8 cellular contexts compared by ENCODE assay signal in the genomic region with DNA sequence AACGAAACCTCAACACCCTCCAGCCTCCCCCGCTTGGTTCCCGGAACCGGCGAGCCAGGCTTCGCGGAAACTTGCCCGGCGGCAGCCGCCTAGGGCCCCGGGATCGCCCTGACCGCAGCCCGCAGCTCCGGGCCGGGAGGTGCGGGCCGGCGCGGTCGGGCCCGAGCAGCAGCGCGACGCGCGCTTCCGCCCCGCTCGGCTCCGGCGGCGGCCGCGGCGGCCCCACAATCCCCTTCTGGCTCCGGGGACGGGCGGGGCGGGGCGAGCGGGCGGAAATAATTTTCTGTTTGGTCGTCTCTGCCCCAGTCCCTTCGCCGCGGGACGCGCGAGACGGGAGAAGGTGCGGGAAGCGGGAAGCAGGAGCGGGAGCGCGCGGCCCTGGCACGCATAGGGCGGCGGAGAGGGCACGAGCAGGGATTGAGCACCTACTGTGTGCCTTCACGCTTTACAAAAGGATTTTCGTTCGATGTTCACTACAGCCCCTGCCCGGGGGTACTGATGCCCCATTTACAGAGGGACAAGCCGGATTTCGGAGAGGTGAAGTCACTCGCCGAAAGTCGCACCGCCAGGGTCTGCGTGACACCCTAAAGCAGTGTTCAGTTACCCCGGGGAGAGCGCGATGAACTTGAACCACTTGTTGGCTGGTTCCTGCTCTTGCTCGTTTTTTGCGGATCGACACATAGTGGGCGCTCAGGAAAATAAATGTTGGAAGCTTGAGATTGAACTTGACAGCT. TPM values are rescaled to one million over a fixed set of nuclear protein-coding genes. Genes with fewer than 3 reads are reported as not detected.
DNase-seq lines count a peak whose midpoint lies in the region; ATAC-seq and TF ChIP-seq lines count a peak whose summit lies in the region.

No MANE protein-coding gene starts in this region.

- H3K9me3 ChIP-seq in HUES6 (ENCODE audit: control insufficient read depth, insufficient read depth, low read depth, low read length) (no peaks in the 10 kb centered on the region), esophagus muscularis mucosa (no peaks in the 10 kb centered on the region), muscle layer of duodenum (ENCODE audit: control insufficient read depth in 1 of 2, low read length in 2 of 2) (no peaks in the 10 kb centered on the region)

- peaks cover 0 to 3% of the 10 kb centered on the region in 2 donors for H3K9me3 Mint-ChIP-seq in activated T-cell treated with anti-CD3 and anti-CD28 coated beads, Interleukin-2, amount 50 U/mL, for 72 hours

- H3K36me3 ChIP-seq in HUES6 (ENCODE audit: control insufficient read depth, insufficient read depth, low read length) (no peaks in the 10 kb centered on the region), esophagus muscularis mucosa (peaks cover 0 to 4% (median 2%) of the 10 kb centered on the region in 4 donors), muscle layer of duodenum (ENCODE audit: control insufficient read depth in 1 of 2, insufficient read depth in 2 of 2, low read length in 2 of 2) (peaks cover 0 to 1% of the 10 kb centered on the region in 2 donors)

- no peaks in the 10 kb centered on the region for H3K27me3 Mint-ChIP-seq in activated T-cell treated with anti-CD3 and anti-CD28 coated beads, Interleukin-2, amount 50 U/mL, for 72 hours (ENCODE audit: low read depth)

- peak overlapping the region; percentile 99 for H3K27ac Mint-ChIP-seq in activated T-cell treated with anti-CD3 and anti-CD28 coated beads, Interleukin-2, amount 50 U/mL, for 72 hours

- H3K4me1 Mint-ChIP-seq in activated T-cell treated with anti-CD3 and anti-CD28 coated beads, Interleukin-2, amount 50 U/mL, for 72 hours (ENCODE audit: low read depth) = peaks cover 48% of the 10 kb centered on the region

- peak; percentile 15 for ATAC-seq in GM18868 (IDR thresholded peaks at IDR 0.05; ENCODE audit: unreplicated experiment)
- peak; percentile 34 to 45 for ATAC-seq in activated T-cell treated with anti-CD3 and anti-CD28 coated beads, Interleukin-2, amount 50 U/mL, for 72 hours (replicated peaks in 1 of 2)

- intact Hi-C loops in esophagus muscularis mucosa (cut with DNase I) = loop anchor here (5.0 kb wide), 1 partner anchor 45 kb away; a partner anchor contains a TSS

- 20% methylated on average over 1 of the region's 79 CpGs for WGBS in esophagus muscularis mucosa

- DNase-seq in AG04449 (ENCODE audit: low read depth, low spot score) = no peak
- DNase-seq in OCI-M1 (lab: John Stamatoyannopoulos, UW) = peak; percentile 93
- peak; percentile 86 to 87 for DNase-seq in activated T-cell treated with anti-CD3 and anti-CD28 coated beads, Interleukin-2, amount 50 U/mL, for 72 hours
- peak; percentile 97 for DNase-seq in esophagus muscularis mucosa (ENCODE audit: extremely low spot score)
- DNase-seq in stimulated activated CD8-positive, alpha-beta memory T cell treated with anti-CD3 and anti-CD28 coated beads, Interleukin-4, amount 100 ng/mL, for 48 hours = peak; percentile 86

- H3K27ac ChIP-seq in HUES6 (ENCODE audit: low read depth, low read length) (no peak overlapping the region), esophagus muscularis mucosa (replicated peaks in 1 of 4) (peak overlapping the region; percentile 94 to 98 (median 96)), muscle layer of duodenum (ENCODE audit: low read length) (peak overlapping the region; percentile 91)

- TF ChIP-seq CTCF in AG04449 (IDR thresholded peaks at IDR 0.05; ENCODE audit: insufficient read depth, low read length, missing control alignments) = no peak
- TF ChIP-seq CTCF in esophagus muscularis mucosa (IDR thresholded peaks at IDR 0.05) = peak in 1 of 3 experiments; percentile 21

- no peak for TF ChIP-seq EP300 in esophagus muscularis mucosa (IDR thresholded peaks at IDR 0.05)

- peaks cover 12 to 14% of the 10 kb centered on the region in 2 donors for H3K36me3 Mint-ChIP-seq in activated T-cell treated with anti-CD3 and anti-CD28 coated beads, Interleukin-2, amount 50 U/mL, for 72 hours (ENCODE audit: insufficient read depth in 2 of 2)

- H3K9ac ChIP-seq in HUES6 (ENCODE audit: low read length) = peak overlapping the region; percentile 76

- H3K4me3 Mint-ChIP-seq in activated T-cell treated with anti-CD3 and anti-CD28 coated beads, Interleukin-2, amount 50 U/mL, for 72 hours = peak overlapping the region; percentile 92 to 99

- peak; percentile 85 for TF ChIP-seq POLR2A in esophagus muscularis mucosa (IDR thresholded peaks at IDR 0.05; ENCODE audit: low read depth)

- H3K4me1 ChIP-seq in HUES6 (ENCODE audit: control insufficient read depth, insufficient read depth, low read length) (peaks cover 38% of the 10 kb centered on the region), esophagus muscularis mucosa (peaks cover 21 to 48% (median 45%) of the 10 kb centered on the region in 4 donors), muscle layer of duodenum (ENCODE audit: control insufficient read depth in 1 of 2, insufficient read depth in 2 of 2, low read length in 2 of 2) (peaks cover 12 to 27% of the 10 kb centered on the region in 2 donors)

- H3K4me3 ChIP-seq in AG04449 (ENCODE audit: low read depth, low read length) (peak overlapping the region; percentile 76), HUES6 (ENCODE audit: low read depth, low read length) (peak overlapping the region; percentile 70), esophagus muscularis mucosa (peak overlapping the region; percentile 67 to 99 (median 90)), muscle layer of duodenum (ENCODE audit: low read depth in 1 of 2, low read length in 2 of 2) (peak overlapping the region; percentile 77 to 90)

- H3K27me3 ChIP-seq in HUES6 (ENCODE audit: control insufficient read depth, insufficient read depth, low read length) (peaks cover 73% of the 10 kb centered on the region), esophagus muscularis mucosa (no peaks in the 10 kb centered on the region), muscle layer of duodenum (ENCODE audit: low read depth, low read length) (no peaks in the 10 kb centered on the region)

- POLR2A ChIA-PET in AG04449 (lab: Yijun Ruan, JAX) = interaction anchor here (1.1 kb wide), 1 partner anchor 185 kb away, joined by 3 read pairs; no protein-coding TSS in a partner anchor

- CTCF ChIA-PET in AG04449 (lab: Yijun Ruan, JAX) = interaction anchor here (0.8 to 1.6 kb wide), 3 partner anchors 9 to 33 kb away, joined by 3 to 8 read pairs (median 3); a partner anchor contains a TSS

RNA-seq across cellular contexts. Expression of a gene that starts 2.7 kb away (rescaled TPM):
- 100 to 1,000 TPM; 251 to 263 TPM for total RNA-seq in activated T-cell treated with anti-CD3 and anti-CD28 coated beads, Interleukin-2, amount 50 U/mL, for 72 hours
- 10 to 100 TPM; 62.7 to 83.6 (median 73.0) TPM for total RNA-seq in esophagus muscularis mucosa

RNA-seq across cellular contexts. Expression of a gene that starts 27.6 kb away (rescaled TPM):
- total RNA-seq in activated T-cell treated with anti-CD3 and anti-CD28 coated beads, Interleukin-2, amount 50 U/mL, for 72 hours = 10 to 100 TPM; 30.3 to 37.4 TPM
- total RNA-seq in esophagus muscularis mucosa = 1 to 10 TPM in 3 of 4 donors, under 1 TPM in 1; 0.42 to 7.3 (median 2.7) TPM

RNA-seq across cellular contexts. Expression of a gene that starts 27.8 kb away (rescaled TPM):
- 10 to 100 TPM; 25.5 to 27.8 TPM for total RNA-seq in activated T-cell treated with anti-CD3 and anti-CD28 coated beads, Interleukin-2, amount 50 U/mL, for 72 hours
- total RNA-seq in esophagus muscularis mucosa = 10 to 100 TPM; 10.1 to 18.5 (median 18.0) TPM

RNA-seq across cellular contexts. Expression of a gene that starts 45.8 kb away (rescaled TPM):
- total RNA-seq in activated T-cell treated with anti-CD3 and anti-CD28 coated beads, Interleukin-2, amount 50 U/mL, for 72 hours = 1 to 10 TPM; 2.7 to 7.7 TPM
- 10 to 100 TPM; 10.3 to 15.7 (median 12.4) TPM for total RNA-seq in esophagus muscularis mucosa

RNA-seq across cellular contexts. Expression of a gene that starts 50.2 kb away (rescaled TPM):
- 100 to 1,000 TPM; 182 to 190 TPM for total RNA-seq in activated T-cell treated with anti-CD3 and anti-CD28 coated beads, Interleukin-2, amount 50 U/mL, for 72 hours
- 100 to 1,000 TPM; 122 to 158 (median 137) TPM for total RNA-seq in esophagus muscularis mucosa
